Comparison of ENCODE assay signal across 9 cellular contexts in the genomic region with DNA sequence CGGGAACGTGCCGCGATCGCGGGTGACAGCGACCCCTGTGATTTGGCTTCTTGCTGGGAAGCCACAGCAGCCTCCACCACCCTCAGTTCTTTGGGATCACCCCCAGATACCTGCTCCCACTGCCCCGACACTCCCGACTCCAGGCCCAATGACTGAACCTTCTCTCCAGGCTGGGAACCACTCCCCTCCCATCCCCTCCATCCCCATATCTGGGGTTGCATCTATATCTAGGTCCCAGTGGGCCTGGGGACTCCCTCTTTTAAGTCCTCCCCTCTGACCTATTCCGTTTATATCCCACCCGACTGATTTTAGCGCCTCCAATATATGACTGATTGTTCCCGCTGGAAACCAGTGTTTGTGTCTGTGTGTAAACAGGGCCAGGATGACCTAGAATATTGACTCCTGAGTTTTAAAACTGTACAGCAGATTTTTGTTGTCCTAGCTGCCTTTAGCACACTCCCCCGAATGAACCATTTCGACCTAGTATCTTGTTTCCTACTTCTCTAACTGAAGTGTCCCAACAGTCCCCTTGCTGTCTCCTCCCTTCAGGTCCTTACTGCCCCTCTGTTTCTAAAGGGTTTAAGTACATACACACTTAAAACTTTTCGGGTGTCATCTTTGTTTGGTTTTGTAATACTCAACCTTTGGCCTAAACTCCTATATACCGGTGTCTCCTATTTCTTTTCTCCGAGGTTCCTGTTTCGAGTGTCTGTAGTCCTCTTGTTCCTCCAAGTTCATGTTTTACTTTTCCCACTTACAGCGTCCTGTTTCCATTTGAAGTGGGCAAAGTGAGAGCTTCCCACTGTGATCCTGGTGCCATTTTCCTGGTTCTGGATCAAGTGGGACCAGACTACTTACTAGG. TPM values are rescaled to one million over a fixed set of nuclear protein-coding genes. Genes with fewer than 3 reads are reported as not detected.
DNase-seq lines count a peak whose midpoint lies in the region; ATAC-seq and TF ChIP-seq lines count a peak whose summit lies in the region.
"Had no signal": no experiment of that assay in that cellular context is flagged by ENCODE, and none has a peak within 500 bp of the region (broad histone marks: within the 10 kb centered on the region; RNA-seq: fewer than 3 reads in every experiment).

No MANE protein-coding gene starts in this region.

- peak overlapping the region; percentile 98 for H3K9ac ChIP-seq in PC-3 (ENCODE audit: low read length)

- H3K4me1 Mint-ChIP-seq in nephron progenitor cell, result peaks cover 29% of the 10 kb centered on the region

- no peak for ATAC-seq in PC-3
- no peak for ATAC-seq in GM18909 (IDR thresholded peaks at IDR 0.05; ENCODE audit: poor library complexity, unreplicated experiment)
- no peak for ATAC-seq in HG02870 (IDR thresholded peaks at IDR 0.05; ENCODE audit: unreplicated experiment)

- POLR2A ChIA-PET in PC-3 (lab: Charles Lee; ENCODE audit: unreplicated experiment), result interaction anchor here (0.7 kb wide), 1 partner anchor 72 kb away, joined by 4 read pairs; no protein-coding TSS in a partner anchor

- H3K27me3 ChIP-seq in PC-3 (ENCODE audit: low read length), result no peaks in the 10 kb centered on the region

- in situ Hi-C loops in GM13976 (cut with MboI; ENCODE audit: low sequenced_read_pairs, unreplicated experiment), result no loop called here

- peak overlapping the region; percentile 98 for H3K4me3 Mint-ChIP-seq in nephron progenitor cell

- TF ChIP-seq CTCF in GM13976 (IDR thresholded peaks at IDR 0.05; ENCODE audit: borderline replicate concordance, control extremely low read depth, extremely low read depth, insufficient read depth, missing control alignments), result peak; percentile 0
- no peak for TF ChIP-seq CTCF in PC-3 (conservative IDR thresholded peaks at IDR 0.05; ENCODE audit: low read depth, low read length)
- TF ChIP-seq CTCF in epithelial cell of esophagus (IDR thresholded peaks at IDR 0.05; ENCODE audit: insufficient read depth, low read depth, low read length, missing control alignments), result no peak
- no peak for TF ChIP-seq CTCF in nephron progenitor cell (IDR thresholded peaks at IDR 0.05)

- peaks cover 31% of the 10 kb centered on the region for H3K79me2 ChIP-seq in PC-3 (ENCODE audit: low read length)

- H3K27me3 Mint-ChIP-seq in nephron progenitor cell (ENCODE audit: low read depth, poor library complexity), result peaks cover 26% of the 10 kb centered on the region

- no peak for DNase-seq in GM13976 (ENCODE audit: low spot score)
- no peak for DNase-seq in PC-3
- peak; percentile 16 for DNase-seq in epithelial cell of esophagus (ENCODE audit: low read depth)
- DNase-seq in nephron progenitor cell, result no peak
- DNase-seq in NCI-H1092 (lab: John Stamatoyannopoulos, UW), result no peak
- DNase-seq in NK-92 (lab: John Stamatoyannopoulos, UW; ENCODE audit: unreplicated experiment), result no peak

- peaks cover 27% of the 10 kb centered on the region for H3K36me3 Mint-ChIP-seq in nephron progenitor cell (ENCODE audit: low read depth)

- no peaks in the 10 kb centered on the region for H3K9me3 ChIP-seq in PC-3 (ENCODE audit: low read length)

- H4K20me1 ChIP-seq in PC-3 (ENCODE audit: low read length), result peaks cover 15% of the 10 kb centered on the region

- peak overlapping the region; percentile 97 for H3K4me2 ChIP-seq in PC-3 (ENCODE audit: low read length)

- no peaks in the 10 kb centered on the region for H3K9me2 ChIP-seq in PC-3 (replicated peaks; ENCODE audit: low read length)

- H3K4me3 ChIP-seq in PC-3 (ENCODE audit: low read length), result peak overlapping the region; percentile 98
- H3K4me3 ChIP-seq in epithelial cell of esophagus (ENCODE audit: low read length), result peak overlapping the region; percentile 67

- BruUV-seq in PC-3 (replicated peaks; lab: Mats Ljungman, UMichigan), result TSS peak; percentile 48

- H3K36me3 ChIP-seq in PC-3 (ENCODE audit: low read depth, low read length), result peaks cover 19% of the 10 kb centered on the region; the same call in 1 of the 2 replicates

- H3K4me1 ChIP-seq in PC-3 (ENCODE audit: insufficient read depth, low read length), result peaks cover 19% of the 10 kb centered on the region

- intact Hi-C loops in PC-3 (cut with micrococcal nuclease), result no loop called here

- H3F3A ChIP-seq in PC-3 (ENCODE audit: low read length, unreplicated experiment), result no peaks in the 10 kb centered on the region

- H3K27ac ChIP-seq in PC-3 (ENCODE audit: low read length), result peak overlapping the region; percentile 72

- peak overlapping the region; percentile 19 for H2AFZ ChIP-seq in PC-3 (ENCODE audit: low read length)

- H3K9me3 Mint-ChIP-seq in nephron progenitor cell, result no peaks in the 10 kb centered on the region

- peak overlapping the region; percentile 95 for H3K27ac Mint-ChIP-seq in nephron progenitor cell

- CTCF ChIA-PET in PC-3 (lab: Charles Lee), result interaction anchor here (0.5 to 1.5 kb wide), 3 partner anchors 23 to 298 kb away, joined by 5 to 8 read pairs (median 5); no protein-coding TSS in a partner anchor

RNA-seq across cellular contexts. Expression of a gene that starts 0.8 kb away (rescaled TPM):
- 267 and 338 TPM in 2 replicates for total RNA-seq in PC-3 (2014; rRNA removed)

RNA-seq across cellular contexts. Expression of a gene that starts 18.6 kb away (rescaled TPM):
- total RNA-seq in PC-3 (2014; rRNA removed), result not detected in 2 replicates

RNA-seq across cellular contexts. Expression of a gene that starts 33.8 kb away (rescaled TPM):
- total RNA-seq in PC-3 (2014; rRNA removed), result 4.0 and 4.3 TPM in 2 replicates
- total RNA-seq: T-helper 2 cell treated with Interferon-gamma antibody and Interleukin-4, amounts not matched to agents 100 ng/mL and 5 ng/mL, for 36 hours had no signal

RNA-seq across cellular contexts. Expression of a gene that starts 53.9 kb away (rescaled TPM):
- total RNA-seq in PC-3 (2014; rRNA removed), result not detected in 2 replicates
- total RNA-seq: T-helper 2 cell treated with Interferon-gamma antibody and Interleukin-4, amounts not matched to agents 100 ng/mL and 5 ng/mL, for 36 hours had no signal

RNA-seq across cellular contexts. Expression of a gene that starts 54.0 kb away (rescaled TPM):
- 27.0 and 27.4 TPM in 2 replicates for total RNA-seq in PC-3 (2014; rRNA removed)
